ENCODE assay signal across 1 cellular context in the genomic region with DNA sequence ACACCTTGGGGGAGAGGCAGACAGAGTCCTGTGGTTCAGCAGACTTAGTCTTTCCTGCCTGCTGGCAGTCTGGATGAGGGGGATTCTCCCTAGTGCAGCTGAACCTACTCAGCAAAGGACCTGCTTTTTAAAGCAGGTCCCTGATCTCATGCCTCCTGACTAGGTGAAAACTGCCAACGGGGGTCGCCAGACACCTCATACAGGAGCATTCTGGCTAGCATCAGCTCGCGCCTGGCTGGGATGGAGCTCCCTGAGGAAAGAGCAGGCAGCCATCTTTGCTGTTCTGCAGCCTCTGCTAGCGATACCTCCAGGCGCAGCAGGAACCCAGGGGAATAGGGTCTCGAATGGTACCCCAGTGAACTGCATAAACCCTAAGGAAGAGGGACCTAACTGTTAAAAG.
TF ChIP-seq lines count a peak whose summit lies in the region.

No MANE protein-coding gene starts in this region.

TF ChIP-seq in H1, 55 proteins besides CTCF, POLR2A, EP300 and RAD21:
- no peak for TF ChIP-seq RBBP5 (IDR thresholded peaks at IDR 0.05; ENCODE audit: borderline replicate concordance, low read depth, low read length)
- peak; percentile 34; the same call in 1 of the 2 replicates for TF ChIP-seq YY1 (IDR thresholded peaks at IDR 0.05; ENCODE audit: low read depth, low read length)
- TF ChIP-seq SRF (IDR thresholded peaks at IDR 0.05; ENCODE audit: low read depth, low read length): no peak
